17 cellular contexts compared by ENCODE assay signal in genomic region chr6:144378437-144378836, GRCh38.
DNase-seq lines count a peak whose midpoint lies in the region; ATAC-seq and TF ChIP-seq lines count a peak whose summit lies in the region.
"Had no signal": no experiment of that assay in that cellular context is flagged by ENCODE, and none has a peak within 500 bp of the region (broad histone marks: within the 10 kb centered on the region; RNA-seq: fewer than 3 reads in every experiment).

No MANE protein-coding gene starts in this region.

- peaks cover 2% of the 10 kb centered on the region for H3K9me3 Mint-ChIP-seq in activated B cell treated with CpG ODN at 0.5 μM for 24 hours

- in situ Hi-C loops in brain microvascular endothelial cell (cut with HindIII; ENCODE audit: low pct_ligation_motif_present, low sequenced_read_pairs), result no loop called here

- H3K27ac Mint-ChIP-seq in activated B cell treated with CpG ODN at 0.5 μM for 24 hours, result peak overlapping the region; percentile 46
- H3K27ac Mint-ChIP-seq: CD4-positive, alpha-beta T cell; endodermal cell had no signal

- TF ChIP-seq POLR2A in GM18505 (IDR thresholded peaks at IDR 0.05; ENCODE audit: borderline replicate concordance, extremely low read depth, insufficient read depth, insufficient read length), result no peak

- CTCF ChIA-PET in activated B cell treated with CpG ODN at 0.5 μM for 24 hours (lab: Charles Lee), result no interaction called here

- TF ChIP-seq CTCF in activated B cell treated with CpG ODN at 0.5 μM for 24 hours (IDR thresholded peaks at IDR 0.05) (no peak), foreskin fibroblast (IDR thresholded peaks at IDR 0.05; ENCODE audit: low read depth, low read length) (no peak), brain microvascular endothelial cell (IDR thresholded peaks at IDR 0.05; ENCODE audit: low read depth, low read length, missing control alignments) (no peak)

- no peaks in the 10 kb centered on the region for H3K36me3 ChIP-seq in brain microvascular endothelial cell (replicated peaks)

- ATAC-seq in activated B cell treated with CpG ODN at 0.5 μM for 24 hours (ENCODE audit: low read depth) (no peak), GM18505 (IDR thresholded peaks at IDR 0.05; ENCODE audit: unreplicated experiment) (no peak)

- intact Hi-C loops in activated B cell treated with CpG ODN at 0.5 μM for 24 hours (cut with micrococcal nuclease), result loop anchor here (2.0 kb wide), 1 partner anchor 28 kb away; no protein-coding TSS in a partner anchor

- DNase-seq in ELR (ENCODE audit: low read depth) (peak; percentile 38), activated B cell treated with CpG ODN at 0.5 μM for 24 hours (no peak), foreskin fibroblast (peak; percentile 70 to 82), renal cortical epithelial cell (ENCODE audit: low read depth) (peak; percentile 35), brain microvascular endothelial cell (no peak), NCI-H2029 (lab: John Stamatoyannopoulos, UW) (no peak), hippocampal formation (lab: John Stamatoyannopoulos, UW) (no peak)
- DNase-seq: activated CD8-positive, alpha-beta memory T cell treated with anti-CD3 and anti-CD28 coated beads, Interleukin-2, amount 50 U/mL, for 4 hours; anterior cingulate cortex; CD4-positive, alpha-beta T cell; endodermal cell; midbrain; NCI-H1694 treated with DMSO at 0.1 percent for 48 hours; NCI-H69; retina; SIG-M5 had no signal

- H3K27ac ChIP-seq in brain microvascular endothelial cell, result no peak overlapping the region

- H3K27me3 Mint-ChIP-seq in activated B cell treated with CpG ODN at 0.5 μM for 24 hours, result no peaks in the 10 kb centered on the region
- H3K27me3 Mint-ChIP-seq: CD4-positive, alpha-beta T cell had no signal

- H3K4me3 ChIP-seq in foreskin fibroblast (ENCODE audit: low read depth in 1 of 2, low read length in 2 of 2), result no peak overlapping the region
- H3K4me3 ChIP-seq in brain microvascular endothelial cell (ENCODE audit: low read depth, low read length), result no peak overlapping the region

- POLR2A ChIA-PET in activated B cell treated with CpG ODN at 0.5 μM for 24 hours (lab: Charles Lee), result no interaction called here

- peaks cover 21% of the 10 kb centered on the region for H3K36me3 Mint-ChIP-seq in activated B cell treated with CpG ODN at 0.5 μM for 24 hours (ENCODE audit: low read depth)

- no peaks in the 10 kb centered on the region for H3K27me3 ChIP-seq in brain microvascular endothelial cell (replicated peaks)

- peaks cover 42% of the 10 kb centered on the region for H3K4me1 Mint-ChIP-seq in activated B cell treated with CpG ODN at 0.5 μM for 24 hours

- no peak overlapping the region for H3K4me3 Mint-ChIP-seq in activated B cell treated with CpG ODN at 0.5 μM for 24 hours
- H3K4me3 Mint-ChIP-seq: CD4-positive, alpha-beta T cell; endodermal cell had no signal

Comparison
In these comparisons a context has a peak if more than half of its experiments do, and no peak if none do; other contexts are left out.
1. DNase-seq: peak in ELR (single experiment), foreskin fibroblast (2 of 2) and renal cortical epithelial cell (single experiment); none in activated B cell treated with CpG ODN at 0.5 μM for 24 hours (single experiment), brain microvascular endothelial cell (single experiment), NCI-H2029 (single experiment) and hippocampal formation (0 of 2).